23 cellular contexts compared by ENCODE assay signal in the genomic region with DNA sequence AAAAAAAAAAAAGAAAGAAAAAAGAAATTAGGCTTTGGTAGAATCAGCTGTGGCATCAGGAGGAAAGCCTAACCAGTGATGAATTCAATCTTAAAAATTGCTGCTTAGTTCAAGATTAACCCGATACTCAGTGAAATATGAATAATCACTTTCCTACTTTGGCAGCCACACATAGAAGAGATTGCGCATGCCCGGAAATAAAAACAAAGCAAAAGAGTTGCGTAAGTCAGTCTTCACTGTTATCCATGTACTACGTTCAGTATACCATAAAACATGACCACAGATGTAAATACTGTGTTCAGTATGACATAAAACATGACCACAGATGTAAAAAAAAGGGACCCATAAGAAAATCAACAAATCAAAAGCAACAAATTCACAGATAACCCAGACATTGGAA. TPM values are rescaled to one million over a fixed set of nuclear protein-coding genes. Genes with fewer than 3 reads are reported as not detected.
A peak's percentile ranks its signal among the peaks of the same experiment; 100 is the strongest.
DNase-seq lines count a peak whose midpoint lies in the region; ATAC-seq, FAIRE-seq and TF ChIP-seq lines count a peak whose summit lies in the region.
"Had no signal": no experiment of that assay in that cellular context is flagged by ENCODE, and none has a peak within 500 bp of the region (broad histone marks: within the 10 kb centered on the region; RNA-seq: fewer than 3 reads in every experiment).

No MANE protein-coding gene starts in this region.

- no peak overlapping the region for H3K9ac ChIP-seq in HepG2 (ENCODE audit: insufficient read depth, low read depth, low read length)

- TF ChIP-seq CTCF in HepG2 (CRISPR knock-in tag; IDR thresholded peaks at IDR 0.05) (no peak), right lobe of liver (IDR thresholded peaks at IDR 0.05) (no peak), fibroblast of mammary gland (conservative IDR thresholded peaks at IDR 0.05; ENCODE audit: control insufficient read depth, insufficient read depth, low read depth, low read length) (no peak), gastrocnemius medialis (IDR thresholded peaks at IDR 0.05 in 4 of 5, conservative IDR thresholded peaks at IDR 0.05 in 1 of 5) (no peak)

- H3K27me3 ChIP-seq in HepG2 (ENCODE audit: control insufficient read depth in 1 of 2, insufficient read depth in 2 of 2, low read length in 2 of 2): no peaks in the 10 kb centered on the region
- peaks cover 0 to 3% of the 10 kb centered on the region in 2 donors for H3K27me3 ChIP-seq in right lobe of liver
- H3K27me3 ChIP-seq in gastrocnemius medialis: no peaks in the 10 kb centered on the region

- peak overlapping the region; percentile 27 for H2AFZ ChIP-seq in HepG2 (ENCODE audit: low read length)
- H2AFZ ChIP-seq: GM23338 had no signal

- CTCF ChIA-PET in HepG2 (lab: Yijun Ruan, JAX; ENCODE audit: low intra/inter-chr PET ratio, low total read pairs): no interaction called here

- H3K4me1 ChIP-seq in HepG2 (ENCODE audit: insufficient read depth, low read length) (no peaks in the 10 kb centered on the region), right lobe of liver (no peaks in the 10 kb centered on the region), gastrocnemius medialis (no peaks in the 10 kb centered on the region)
- H3K4me1 ChIP-seq: transverse colon had no signal

- no peak for FAIRE-seq in HepG2 (lab: Jason Lieb, UNC)

- in situ Hi-C loops in HepG2 (cut with HindIII; ENCODE audit: extremely low pct_ligation_motif_present, low pct_unique_long_range_greater_than_20kb) (loop anchor here (25.0 kb wide), 1 partner anchor 812 kb away; the partner anchor contains the start of gene IFI16), gastrocnemius medialis (cut with MboI; ENCODE audit: low sequenced_read_pairs in 4 of 4) (loop anchor here in 3 of 4 donors (10.0 to 25.0 kb wide), 4 partner anchors 787 to 875 kb away; partner anchors contain the start of gene AIM2 (in 1 of the 3))

- H3K36me3 ChIP-seq in HepG2 (replicated peaks in 1 of 2; ENCODE audit: control insufficient read depth in 1 of 2, insufficient read depth in 2 of 2, low read length in 2 of 2) (no peaks in the 10 kb centered on the region), right lobe of liver (no peaks in the 10 kb centered on the region), gastrocnemius medialis (no peaks in the 10 kb centered on the region)
- H3K36me3 ChIP-seq: neutrophil, transverse colon had no signal

- H3K9me3 ChIP-seq in HepG2 (ENCODE audit: low read length) (no peaks in the 10 kb centered on the region), right lobe of liver (no peaks in the 10 kb centered on the region), gastrocnemius medialis (no peaks in the 10 kb centered on the region)
- H3K9me3 ChIP-seq: neutrophil, transverse colon had no signal

- intact Hi-C loops in HepG2 (cut with micrococcal nuclease; ENCODE audit: unreplicated experiment): no loop called here
- intact Hi-C loops in right lobe of liver (cut with DNase I): loop anchor here in 1 of 2 donors (10.0 kb wide), 1 partner anchor 795 kb away; no protein-coding TSS in a partner anchor
- intact Hi-C loops in gastrocnemius medialis (cut with DNase I; ENCODE audit: low total_unique reads): loop anchor here (5.0 to 10.0 kb wide), 2 partner anchors 797 to 875 kb away; partner anchors contain the start of gene AIM2

- H3K79me2 ChIP-seq in HepG2 (ENCODE audit: insufficient read depth, low read length): no peaks in the 10 kb centered on the region

- H4K20me1 ChIP-seq in HepG2 (ENCODE audit: insufficient read depth, low read length): no peaks in the 10 kb centered on the region

- TF ChIP-seq RAD21 in HepG2 (CRISPR knock-in tag; IDR thresholded peaks at IDR 0.05): no peak

- TF ChIP-seq POLR2A in HepG2 (IDR thresholded peaks at IDR 0.05; ENCODE audit: insufficient read depth in 1 of 2, low read depth in 2 of 2, low read length in 2 of 2): no peak
- no peak for TF ChIP-seq POLR2A in right lobe of liver (IDR thresholded peaks at IDR 0.05)
- TF ChIP-seq POLR2A in gastrocnemius medialis (IDR thresholded peaks at IDR 0.05): no peak

- no peak for ATAC-seq in HepG2
- no peak for ATAC-seq in right lobe of liver
- ATAC-seq in gastrocnemius medialis: no peak
- ATAC-seq in HG03095 (IDR thresholded peaks at IDR 0.05; ENCODE audit: unreplicated experiment): no peak
- ATAC-seq in GM18907 (IDR thresholded peaks at IDR 0.05; ENCODE audit: unreplicated experiment): no peak
- ATAC-seq in HG03097 (IDR thresholded peaks at IDR 0.05; ENCODE audit: low FRiP score, unreplicated experiment): no peak
- ATAC-seq: effector memory CD8-positive, alpha-beta T cell; GM23338; left cardiac atrium; Panc1; SK-N-SH treated with all-trans-retinoic acid at 6 μM for 48 hours; stimulated activated memory B cell treated with anti-CD40 and anti-IgM and Interleukin-4, amounts not matched to agents 10 μg/mL and 1 μg/mL and 100 μg/mL, for 72 hours had no signal

- no peak overlapping the region for H3K4me2 ChIP-seq in HepG2 (ENCODE audit: low read depth, low read length)
- H3K4me2 ChIP-seq: GM23338 had no signal

- TF ChIP-seq EP300 in HepG2 (IDR thresholded peaks at IDR 0.05; ENCODE audit: low read depth in 2 of 2, low read length in 2 of 2): no peak
- TF ChIP-seq EP300 in HepG2 (CRISPR knock-in tag; IDR thresholded peaks at IDR 0.05; ENCODE audit: borderline replicate concordance): no peak

- no peak for DNase-seq in HepG2 (ENCODE audit: low spot score)
- no peak for DNase-seq in right lobe of liver
- DNase-seq in RPMI7951 (ENCODE audit: low read depth): peak; percentile 9
- DNase-seq in fibroblast of mammary gland (ENCODE audit: low read depth): peak; percentile 21
- no peak for DNase-seq in gastrocnemius medialis
- DNase-seq: activated CD4-positive, alpha-beta T cell treated with anti-CD3 and anti-CD28 coated beads for 48 hours; caudate nucleus; CD4-positive, CD25-positive, alpha-beta regulatory T cell; effector memory CD8-positive, alpha-beta T cell; left cardiac atrium; midbrain; NCI-H1092 treated with DMSO at 0.1 percent for 48 hours; NCI-H69; retina; transverse colon had no signal

- WGBS in HepG2 (ENCODE audit: low lambda C conversion rate): 37% methylated on average over 5 of the region's 5 CpGs
- 40% methylated on average over 5 of the region's 5 CpGs for WGBS in right lobe of liver (ENCODE audit: insufficient coverage, low coverage, low lambda C conversion rate, missing lambda C conversion rate)

- H3K4me3 ChIP-seq in HepG2 (replicated peaks in 1 of 3; ENCODE audit: insufficient read depth in 1 of 3, low read depth in 2 of 3, low read length in 3 of 3) (no peak overlapping the region), right lobe of liver (no peak overlapping the region), fibroblast of mammary gland (ENCODE audit: control insufficient read depth, low read depth, low read length) (no peak overlapping the region), gastrocnemius medialis (no peak overlapping the region)
- H3K4me3 ChIP-seq: GM23338, transverse colon had no signal

- H3K27ac ChIP-seq in HepG2 (ENCODE audit: extremely low read length, insufficient read depth, low read length): no peak overlapping the region
- no peak overlapping the region for H3K27ac ChIP-seq in right lobe of liver
- no peak overlapping the region for H3K27ac ChIP-seq in gastrocnemius medialis
- H3K27ac ChIP-seq: neutrophil, transverse colon had no signal

- BruUV-seq in HepG2 (replicated peaks; lab: Mats Ljungman, UMichigan): no TSS peak

- POLR2A ChIA-PET in HepG2 (lab: Yijun Ruan, JAX): no interaction called here

RNA-seq across cellular contexts. Expression of gene CD1D, which starts 19.1 kb away (rescaled TPM):
- total RNA-seq in HepG2 (2016; rRNA removed; fragmentation: Illumina TruSeq; extraction: Trizol) (not detected in 2 replicates), right lobe of liver (1 to 10 TPM; 5.4 to 8.9 (median 7.1) TPM), gastrocnemius medialis (under 1 TPM in 2 of 4 donors, not detected in 2; 0.58 to 0.82 TPM)
- not detected in 2 replicates for total RNA-seq in HepG2 (2016; cell fraction: cytosol; rRNA removed; fragmentation: Illumina TruSeq; extraction: Trizol; ENCODE audit: low read depth)
- not detected in 2 replicates for total RNA-seq in HepG2 (2016; cell fraction: insoluble cytoplasmic fraction; rRNA removed; fragmentation: Illumina TruSeq; extraction: Trizol)
- total RNA-seq in HepG2 (2016; cell fraction: membrane; rRNA removed; fragmentation: Illumina TruSeq; extraction: Trizol): not detected in 2 replicates
- not detected in 2 replicates for total RNA-seq in HepG2 (2016; cell fraction: nucleus; rRNA removed; fragmentation: Illumina TruSeq; extraction: Trizol)
- polyA plus RNA-seq in HepG2 (2011; rRNA removed): not detected in 2 replicates
- polyA plus RNA-seq in HepG2 (2011; cell fraction: cytosol; rRNA removed): not detected in 2 replicates
- polyA plus RNA-seq in HepG2 (2011; cell fraction: nucleus; rRNA removed): not detected in 2 replicates
- not detected in 2 replicates for polyA plus RNA-seq in HepG2 (2012)
- not detected in 2 replicates for polyA plus RNA-seq in HepG2 (2016; cell fraction: cytosol; fragmentation: Illumina TruSeq; extraction: Trizol; ENCODE audit: low read depth)
- polyA plus RNA-seq in HepG2 (2016; cell fraction: insoluble cytoplasmic fraction; fragmentation: Illumina TruSeq; extraction: Trizol; ENCODE audit: low read depth): not detected in 2 replicates
- polyA plus RNA-seq in HepG2 (2016; cell fraction: membrane; fragmentation: Illumina TruSeq; extraction: Trizol; ENCODE audit: low read depth): not detected in 2 replicates
- polyA plus RNA-seq in HepG2 (2016; cell fraction: nucleus; fragmentation: Illumina TruSeq; extraction: Trizol; ENCODE audit: insufficient read depth, low read depth): not detected in 2 replicates
- polyA minus RNA-seq in HepG2 (2011; rRNA and poly(A)+ RNA removed; ENCODE audit: low replicate concordance): not detected in 2 replicates
- not detected in 2 replicates for polyA minus RNA-seq in HepG2 (2011; cell fraction: cytosol; rRNA and poly(A)+ RNA removed)
- not detected in 2 replicates for polyA minus RNA-seq in HepG2 (2011; cell fraction: nucleus; rRNA and poly(A)+ RNA removed)
- total RNA-seq in RPMI7951 (2014; rRNA removed; shearing (Covaris generic)): 0.36 and 1.3 TPM in 2 replicates
- total RNA-seq: CD4-positive, CD25-positive, alpha-beta regulatory T cell had no signal

RNA-seq across cellular contexts. Expression of gene CD1A, which starts 54.4 kb away (rescaled TPM):
- total RNA-seq in HepG2 (2016; rRNA removed; fragmentation: Illumina TruSeq; extraction: Trizol) (not detected in 2 replicates), right lobe of liver (not detected), gastrocnemius medialis (not detected)
- not detected in 2 replicates for total RNA-seq in HepG2 (2016; cell fraction: cytosol; rRNA removed; fragmentation: Illumina TruSeq; extraction: Trizol; ENCODE audit: low read depth)
- total RNA-seq in HepG2 (2016; cell fraction: insoluble cytoplasmic fraction; rRNA removed; fragmentation: Illumina TruSeq; extraction: Trizol): not detected in 2 replicates
- total RNA-seq in HepG2 (2016; cell fraction: membrane; rRNA removed; fragmentation: Illumina TruSeq; extraction: Trizol): not detected in 2 replicates
- not detected in 2 replicates for total RNA-seq in HepG2 (2016; cell fraction: nucleus; rRNA removed; fragmentation: Illumina TruSeq; extraction: Trizol)
- polyA plus RNA-seq in HepG2 (2011; rRNA removed): not detected in 2 replicates
- polyA plus RNA-seq in HepG2 (2011; cell fraction: cytosol; rRNA removed): not detected in 2 replicates
- not detected in 2 replicates for polyA plus RNA-seq in HepG2 (2011; cell fraction: nucleus; rRNA removed)
- polyA plus RNA-seq in HepG2 (2012): not detected in 2 replicates
- polyA plus RNA-seq in HepG2 (2016; cell fraction: cytosol; fragmentation: Illumina TruSeq; extraction: Trizol; ENCODE audit: low read depth): not detected in 2 replicates
- polyA plus RNA-seq in HepG2 (2016; cell fraction: insoluble cytoplasmic fraction; fragmentation: Illumina TruSeq; extraction: Trizol; ENCODE audit: low read depth): not detected in 2 replicates
- polyA plus RNA-seq in HepG2 (2016; cell fraction: membrane; fragmentation: Illumina TruSeq; extraction: Trizol; ENCODE audit: low read depth): not detected in 2 replicates
- not detected in 2 replicates for polyA plus RNA-seq in HepG2 (2016; cell fraction: nucleus; fragmentation: Illumina TruSeq; extraction: Trizol; ENCODE audit: insufficient read depth, low read depth)
- not detected in 2 replicates for polyA minus RNA-seq in HepG2 (2011; rRNA and poly(A)+ RNA removed; ENCODE audit: low replicate concordance)
- polyA minus RNA-seq in HepG2 (2011; cell fraction: cytosol; rRNA and poly(A)+ RNA removed): not detected in 2 replicates
- not detected in 2 replicates for polyA minus RNA-seq in HepG2 (2011; cell fraction: nucleus; rRNA and poly(A)+ RNA removed)
- total RNA-seq in RPMI7951 (2014; rRNA removed; shearing (Covaris generic)): not detected in 2 replicates
- total RNA-seq: CD4-positive, CD25-positive, alpha-beta regulatory T cell; GM23338; left cardiac atrium; transverse colon had no signal
- polyA plus RNA-seq: CD4-positive, CD25-positive, alpha-beta regulatory T cell; GM23338 had no signal

Comparison
In these comparisons a context has a peak if more than half of its experiments do, and no peak if none do; other contexts are left out.
1. DNase-seq: peak in RPMI7951 (single experiment) and fibroblast of mammary gland (single experiment); none in HepG2 (single experiment), right lobe of liver (0 of 3) and gastrocnemius medialis (0 of 2).